Comparison of ENCODE assay signal across 8 cellular contexts in genomic region chr5:150412319-150413175, GRCh38. TPM values are rescaled to one million over a fixed set of nuclear protein-coding genes. Genes with fewer than 3 reads are reported as not detected.
DNase-seq lines count a peak whose midpoint lies in the region; ATAC-seq and TF ChIP-seq lines count a peak whose summit lies in the region.

TSS of gene CD74 (minus strand) at chr5:150412910. CDS start at chr5:150412749, 161 bp downstream.

- H3K4me1 ChIP-seq in heart left ventricle (peaks cover 0 to 56% (median 26%) of the 10 kb centered on the region in 12 donors), prostate gland (replicated peaks) (peaks cover 2% of the 10 kb centered on the region), upper lobe of right lung (peaks cover 33% of the 10 kb centered on the region)

- DNase-seq in SK-N-DZ (ENCODE audit: low spot score): peak; percentile 84
- DNase-seq in activated naive CD4-positive, alpha-beta T cell treated with anti-CD3 and anti-CD28 coated beads, Interleukin-2, amount 10 ng/mL, durations not matched to agents 7 days and 5 days: peak; percentile 97
- peak; percentile 83 to 90 (median 89) for DNase-seq in heart left ventricle
- DNase-seq in prostate gland (ENCODE audit: low spot score): peak; percentile 86
- DNase-seq in upper lobe of right lung: peak; percentile 95
- no peak for DNase-seq in SHP77 treated with DMSO at 0.1 percent for 48 hours (lab: John Stamatoyannopoulos, UW)

- no peaks in the 10 kb centered on the region for H3K9me3 ChIP-seq in heart left ventricle
- H3K9me3 ChIP-seq in prostate gland: no peaks in the 10 kb centered on the region
- H3K9me3 ChIP-seq in upper lobe of right lung: no peaks in the 10 kb centered on the region

- intact Hi-C loops in heart left ventricle (cut with DNase I) (no loop called here), prostate gland (cut with DNase I) (no loop called here), upper lobe of right lung (cut with DNase I) (no loop called here)

- TF ChIP-seq CTCF in heart left ventricle (IDR thresholded peaks at IDR 0.05): peak in 1 of 12 donors; percentile 14
- TF ChIP-seq CTCF in prostate gland (IDR thresholded peaks at IDR 0.05): no peak
- no peak for TF ChIP-seq CTCF in upper lobe of right lung (IDR thresholded peaks at IDR 0.05)

- H3K4me1 Mint-ChIP-seq in activated naive CD4-positive, alpha-beta T cell treated with anti-CD3 and anti-CD28 coated beads, Interleukin-2, amount 10 ng/mL, durations not matched to agents 7 days and 5 days: peaks cover 45% of the 10 kb centered on the region

- H3K27ac ChIP-seq in heart left ventricle (peak within 1 kb of the TSS; percentile 69 to 98 (median 88)), prostate gland (peak within 1 kb of the TSS; percentile 65 to 70), upper lobe of right lung (peak within 1 kb of the TSS; percentile 97)

- H3K9me3 Mint-ChIP-seq in activated naive CD4-positive, alpha-beta T cell treated with anti-CD3 and anti-CD28 coated beads, Interleukin-2, amount 10 ng/mL, durations not matched to agents 7 days and 5 days: no peaks in the 10 kb centered on the region

- CTCF ChIA-PET in activated naive CD4-positive, alpha-beta T cell treated with anti-CD3 and anti-CD28 coated beads, Interleukin-2, amount 10 ng/mL, durations not matched to agents 7 days and 5 days (lab: Charles Lee): interaction anchor here (1.0 to 5.4 kb wide), 4 partner anchors 13 to 61 kb away, joined by 3 to 31 read pairs (median 4); no protein-coding TSS in a partner anchor

- WGBS in heart left ventricle, 4 donors: 9 to 22% (median 17%) methylated on average over 14 to 20 of the region's 20 CpGs
- 9% methylated on average over 20 of the region's 20 CpGs for WGBS in prostate gland

- H3K36me3 Mint-ChIP-seq in activated naive CD4-positive, alpha-beta T cell treated with anti-CD3 and anti-CD28 coated beads, Interleukin-2, amount 10 ng/mL, durations not matched to agents 7 days and 5 days: peaks cover 19% of the 10 kb centered on the region

- ATAC-seq in GM18868 (IDR thresholded peaks at IDR 0.05; ENCODE audit: unreplicated experiment): peak; percentile 73
- peak; percentile 69 for ATAC-seq in HG03095 (IDR thresholded peaks at IDR 0.05; ENCODE audit: unreplicated experiment)
- peak; percentile 74 to 86 (median 77) for ATAC-seq in heart left ventricle
- peak; percentile 87 for ATAC-seq in upper lobe of right lung

- H3K4me3 Mint-ChIP-seq in activated naive CD4-positive, alpha-beta T cell treated with anti-CD3 and anti-CD28 coated beads, Interleukin-2, amount 10 ng/mL, durations not matched to agents 7 days and 5 days: peak within 1 kb of the TSS; percentile 94

- peaks cover 0 to 28% (median 0%) of the 10 kb centered on the region in 9 donors for H3K36me3 ChIP-seq in heart left ventricle
- H3K36me3 ChIP-seq in prostate gland: no peaks in the 10 kb centered on the region
- peaks cover 17% of the 10 kb centered on the region for H3K36me3 ChIP-seq in upper lobe of right lung

- H3K4me3 ChIP-seq in heart left ventricle: peak within 1 kb of the TSS; percentile 1 to 82 (median 61)
- peak within 1 kb of the TSS; percentile 29 to 34 for H3K4me3 ChIP-seq in prostate gland
- peak within 1 kb of the TSS; percentile 75 for H3K4me3 ChIP-seq in upper lobe of right lung

- peak within 1 kb of the TSS; percentile 99 for H3K27ac Mint-ChIP-seq in activated naive CD4-positive, alpha-beta T cell treated with anti-CD3 and anti-CD28 coated beads, Interleukin-2, amount 10 ng/mL, durations not matched to agents 7 days and 5 days

- H3K27me3 ChIP-seq in heart left ventricle: no peaks in the 10 kb centered on the region
- no peaks in the 10 kb centered on the region for H3K27me3 ChIP-seq in prostate gland (replicated peaks; ENCODE audit: insufficient read depth)
- no peaks in the 10 kb centered on the region for H3K27me3 ChIP-seq in upper lobe of right lung

- TF ChIP-seq POLR2A in heart left ventricle (IDR thresholded peaks at IDR 0.05) (peak in 1 of 2 donors; percentile 57), prostate gland (IDR thresholded peaks at IDR 0.05) (peak; percentile 55)

- no peaks in the 10 kb centered on the region for H3K27me3 Mint-ChIP-seq in activated naive CD4-positive, alpha-beta T cell treated with anti-CD3 and anti-CD28 coated beads, Interleukin-2, amount 10 ng/mL, durations not matched to agents 7 days and 5 days

RNA-seq across cellular contexts. Expression of gene CD74, which starts in this region (rescaled TPM):
- 28.0 and 54.1 TPM in 2 replicates for polyA plus RNA-seq in SK-N-DZ (2014; cell fraction: cytosol; rRNA removed)
- 6.8 and 10.0 TPM in 2 replicates for polyA plus RNA-seq in SK-N-DZ (2014; cell fraction: nucleus; rRNA removed)
- total RNA-seq in heart left ventricle: 1,000 to 10,000 TPM in 2 of 9 donors, 100 to 1,000 TPM in 7; 139 to 2,756 (median 300) TPM
- 100 to 1,000 TPM; 147 to 208 TPM for polyA plus RNA-seq in heart left ventricle
- total RNA-seq in prostate gland: 100 to 1,000 TPM; 425 to 612 TPM
- 2,961 TPM for total RNA-seq in upper lobe of right lung
